15 cellular contexts compared by ENCODE assay signal in genomic region chr15:81282911-81283310, GRCh38. TPM values are rescaled to one million over a fixed set of nuclear protein-coding genes. Genes with fewer than 3 reads are reported as not detected.
DNase-seq lines count a peak whose midpoint lies in the region; ATAC-seq, FAIRE-seq and TF ChIP-seq lines count a peak whose summit lies in the region.
"Had no signal": no experiment of that assay in that cellular context is flagged by ENCODE, and none has a peak within 500 bp of the region (broad histone marks: within the 10 kb centered on the region; RNA-seq: fewer than 3 reads in every experiment).

No MANE protein-coding gene starts in this region.

- CTCF ChIA-PET in activated naive CD4-positive, alpha-beta T cell treated with anti-CD3 and anti-CD28 coated beads for 36 hours (lab: Charles Lee): interaction anchor here (0.6 to 2.7 kb wide), 5 partner anchors 8 to 117 kb away, joined by 3 to 12 read pairs (median 8); no protein-coding TSS in a partner anchor

- peaks cover 26% of the 10 kb centered on the region for H3K36me3 Mint-ChIP-seq in activated naive CD4-positive, alpha-beta T cell treated with anti-CD3 and anti-CD28 coated beads for 36 hours (ENCODE audit: low read depth)
- H3K36me3 Mint-ChIP-seq in activated naive CD4-positive, alpha-beta T cell treated with anti-CD3 and anti-CD28 coated beads, Interleukin-2, amount 50 U/mL, for 72 hours: peaks cover 24 to 38% of the 10 kb centered on the region in 2 donors
- peaks cover 0 to 4% (median 0%) of the 10 kb centered on the region in 3 donors for H3K36me3 Mint-ChIP-seq in immature natural killer cell

- in situ Hi-C loops in transverse colon (cut with MboI; ENCODE audit: low pct_ligation_motif_present in 1 of 4, low pct_unique_long_range_greater_than_20kb in 1 of 4, low sequenced_read_pairs in 3 of 4): loop anchor here in 1 of 4 donors (5.0 kb wide), 1 partner anchor 119 kb away; no protein-coding TSS in a partner anchor

- H3K9ac ChIP-seq in kidney (ENCODE audit: low read length in 2 of 2): no peak overlapping the region

- no peak for FAIRE-seq in kidney (lab: Jason Lieb, UNC)
- FAIRE-seq: A204.1, G401.6, GM12891 had no signal

- no peak overlapping the region for H3K4me3 ChIP-seq in Peyer's patch
- no peak overlapping the region for H3K4me3 ChIP-seq in kidney (ENCODE audit: low read length in 2 of 2)
- H3K4me3 ChIP-seq in transverse colon: no peak overlapping the region
- H3K4me3 ChIP-seq: GM23338, HAP-1 had no signal

- no peak for TF ChIP-seq EP300 in transverse colon (IDR thresholded peaks at IDR 0.05; ENCODE audit: low read depth)

- H3K36me3 ChIP-seq in Peyer's patch: no peaks in the 10 kb centered on the region
- no peaks in the 10 kb centered on the region for H3K36me3 ChIP-seq in kidney (ENCODE audit: control insufficient read depth in 1 of 2, insufficient read depth in 2 of 2, low read length in 2 of 2)
- H3K36me3 ChIP-seq in transverse colon: no peaks in the 10 kb centered on the region
- H3K36me3 ChIP-seq: HAP-1 had no signal

- intact Hi-C loops in activated naive CD4-positive, alpha-beta T cell treated with anti-CD3 and anti-CD28 coated beads for 36 hours (cut with micrococcal nuclease): loop anchor here (10.0 kb wide), 1 partner anchor 1122 kb away; no protein-coding TSS in a partner anchor
- intact Hi-C loops in kidney (cut with DNase I): loop anchor here (10.0 kb wide), 1 partner anchor 52 kb away; no protein-coding TSS in a partner anchor
- intact Hi-C loops in transverse colon (cut with DNase I; ENCODE audit: low total_unique reads): no loop called here

- WGBS in transverse colon (ENCODE audit: low coverage in 1 of 2), 2 donors: 92% methylated on average over 5 of the region's 5 CpGs; no CpG with 5 or more reads in 1 of the 2 donors

- TF ChIP-seq POLR2A in Peyer's patch (IDR thresholded peaks at IDR 0.05): no peak
- TF ChIP-seq POLR2A in transverse colon (IDR thresholded peaks at IDR 0.05): no peak

- H3K27ac ChIP-seq in Peyer's patch (no peak overlapping the region), kidney (ENCODE audit: low read depth in 2 of 2, low read length in 2 of 2) (no peak overlapping the region), transverse colon (no peak overlapping the region)

- H3K27me3 ChIP-seq in Peyer's patch: no peaks in the 10 kb centered on the region
- H3K27me3 ChIP-seq in transverse colon: no peaks in the 10 kb centered on the region

- no peak for ATAC-seq in activated naive CD4-positive, alpha-beta T cell treated with anti-CD3 and anti-CD28 coated beads, Interleukin-2, amount 50 U/mL, for 72 hours
- ATAC-seq: GM23338 had no signal

- no peaks in the 10 kb centered on the region for H3K9me3 ChIP-seq in Peyer's patch
- H3K9me3 ChIP-seq in kidney (ENCODE audit: control insufficient read depth in 1 of 2, low read length in 2 of 2): no peaks in the 10 kb centered on the region
- H3K9me3 ChIP-seq in transverse colon: no peaks in the 10 kb centered on the region
- H3K9me3 ChIP-seq: HAP-1 had no signal

- H3K9me3 Mint-ChIP-seq in activated naive CD4-positive, alpha-beta T cell treated with anti-CD3 and anti-CD28 coated beads for 36 hours: peaks cover 7% of the 10 kb centered on the region
- H3K9me3 Mint-ChIP-seq in activated naive CD4-positive, alpha-beta T cell treated with anti-CD3 and anti-CD28 coated beads, Interleukin-2, amount 50 U/mL, for 72 hours: peaks cover 5 to 32% of the 10 kb centered on the region in 2 donors
- H3K9me3 Mint-ChIP-seq in immature natural killer cell: no peaks in the 10 kb centered on the region

- no peak overlapping the region for H3K4me3 Mint-ChIP-seq in activated naive CD4-positive, alpha-beta T cell treated with anti-CD3 and anti-CD28 coated beads for 36 hours
- no peak overlapping the region for H3K4me3 Mint-ChIP-seq in immature natural killer cell
- H3K4me3 Mint-ChIP-seq: B cell; CD4-positive, alpha-beta memory T cell; GM23338 had no signal

- H3K27ac Mint-ChIP-seq in activated naive CD4-positive, alpha-beta T cell treated with anti-CD3 and anti-CD28 coated beads for 36 hours: no peak overlapping the region
- H3K27ac Mint-ChIP-seq in activated naive CD4-positive, alpha-beta T cell treated with anti-CD3 and anti-CD28 coated beads, Interleukin-2, amount 50 U/mL, for 72 hours: no peak overlapping the region
- H3K27ac Mint-ChIP-seq in immature natural killer cell: no peak overlapping the region
- H3K27ac Mint-ChIP-seq: GM23338 had no signal

- H3K4me1 ChIP-seq in Peyer's patch (peaks cover 0 to 27% (median 1%) of the 10 kb centered on the region in 4 donors), kidney (ENCODE audit: control insufficient read depth in 1 of 2, insufficient read depth in 1 of 2, low read depth in 1 of 2, low read length in 2 of 2) (peaks cover 0 to 2% of the 10 kb centered on the region in 2 donors), transverse colon (peaks cover 4 to 23% (median 13%) of the 10 kb centered on the region in 4 donors)
- H3K4me1 ChIP-seq: HAP-1 had no signal

- no peaks in the 10 kb centered on the region for H3K27me3 Mint-ChIP-seq in activated naive CD4-positive, alpha-beta T cell treated with anti-CD3 and anti-CD28 coated beads for 36 hours (ENCODE audit: low read depth)
- H3K27me3 Mint-ChIP-seq in immature natural killer cell (ENCODE audit: low read depth in 3 of 3): peaks cover 0 to 4% (median 0%) of the 10 kb centered on the region in 3 donors
- H3K27me3 Mint-ChIP-seq: B cell; CD4-positive, alpha-beta memory T cell had no signal

- peak; percentile 1 for DNase-seq in activated naive CD4-positive, alpha-beta T cell treated with anti-CD3 and anti-CD28 coated beads for 36 hours
- no peak for DNase-seq in activated naive CD4-positive, alpha-beta T cell treated with anti-CD3 and anti-CD28 coated beads, Interleukin-2, amount 50 U/mL, for 72 hours (ENCODE audit: low spot score in 2 of 2)
- peak in 2 of 3 donors; percentile 11 to 24 for DNase-seq in Peyer's patch
- DNase-seq in kidney: peak; percentile 57
- DNase-seq in transverse colon: peak; percentile 5
- DNase-seq in immature natural killer cell: no peak
- DNase-seq in effector CD4-positive, alpha-beta T cell: no peak
- DNase-seq: CD4-positive, alpha-beta memory T cell; DMS79 had no signal

- H3K4me1 Mint-ChIP-seq in activated naive CD4-positive, alpha-beta T cell treated with anti-CD3 and anti-CD28 coated beads for 36 hours (ENCODE audit: low read depth): peaks cover 81% of the 10 kb centered on the region
- peaks cover 34 to 38% of the 10 kb centered on the region in 2 donors for H3K4me1 Mint-ChIP-seq in immature natural killer cell
- H3K4me1 Mint-ChIP-seq: GM23338 had no signal

- TF ChIP-seq CTCF in Peyer's patch (IDR thresholded peaks at IDR 0.05): no peak
- TF ChIP-seq CTCF in kidney (IDR thresholded peaks at IDR 0.05; ENCODE audit: borderline replicate concordance, extremely low read depth, insufficient read depth): no peak
- no peak for TF ChIP-seq CTCF in transverse colon (IDR thresholded peaks at IDR 0.05)

RNA-seq across cellular contexts. Expression of gene STARD5, which starts 41.0 kb away (rescaled TPM):
- 10 to 100 TPM; 10.1 to 11.7 TPM for total RNA-seq in activated naive CD4-positive, alpha-beta T cell treated with anti-CD3 and anti-CD28 coated beads for 36 hours
- total RNA-seq in activated naive CD4-positive, alpha-beta T cell treated with anti-CD3 and anti-CD28 coated beads, Interleukin-2, amount 50 U/mL, for 72 hours: 1 to 10 TPM; 8.0 to 8.8 TPM
- total RNA-seq in Peyer's patch: 10 to 100 TPM; 37.8 to 39.6 (median 38.7) TPM
- 4.1 TPM for total RNA-seq in kidney
- 3.2 TPM for polyA plus RNA-seq in kidney (ENCODE audit: insufficient read depth, low read depth, low replicate concordance)
- 10 to 100 TPM; 11.2 to 54.5 (median 41.3) TPM for total RNA-seq in transverse colon
- polyA plus RNA-seq in immature natural killer cell: 1 to 10 TPM in 2 of 3 donors, not detected in 1; 1.7 to 3.8 TPM

Comparison
In these comparisons a context has a peak if more than half of its experiments do, and no peak if none do; other contexts are left out.
1. DNase-seq: peak in activated naive CD4-positive, alpha-beta T cell treated with anti-CD3 and anti-CD28 coated beads for 36 hours (single experiment), Peyer's patch (2 of 3), kidney (single experiment) and transverse colon (single experiment); none in activated naive CD4-positive, alpha-beta T cell treated with anti-CD3 and anti-CD28 coated beads, Interleukin-2, amount 50 U/mL, for 72 hours (0 of 2), immature natural killer cell (0 of 3) and effector CD4-positive, alpha-beta T cell (single experiment).